ENCODE assay signal across 8 cellular contexts in the genomic region with DNA sequence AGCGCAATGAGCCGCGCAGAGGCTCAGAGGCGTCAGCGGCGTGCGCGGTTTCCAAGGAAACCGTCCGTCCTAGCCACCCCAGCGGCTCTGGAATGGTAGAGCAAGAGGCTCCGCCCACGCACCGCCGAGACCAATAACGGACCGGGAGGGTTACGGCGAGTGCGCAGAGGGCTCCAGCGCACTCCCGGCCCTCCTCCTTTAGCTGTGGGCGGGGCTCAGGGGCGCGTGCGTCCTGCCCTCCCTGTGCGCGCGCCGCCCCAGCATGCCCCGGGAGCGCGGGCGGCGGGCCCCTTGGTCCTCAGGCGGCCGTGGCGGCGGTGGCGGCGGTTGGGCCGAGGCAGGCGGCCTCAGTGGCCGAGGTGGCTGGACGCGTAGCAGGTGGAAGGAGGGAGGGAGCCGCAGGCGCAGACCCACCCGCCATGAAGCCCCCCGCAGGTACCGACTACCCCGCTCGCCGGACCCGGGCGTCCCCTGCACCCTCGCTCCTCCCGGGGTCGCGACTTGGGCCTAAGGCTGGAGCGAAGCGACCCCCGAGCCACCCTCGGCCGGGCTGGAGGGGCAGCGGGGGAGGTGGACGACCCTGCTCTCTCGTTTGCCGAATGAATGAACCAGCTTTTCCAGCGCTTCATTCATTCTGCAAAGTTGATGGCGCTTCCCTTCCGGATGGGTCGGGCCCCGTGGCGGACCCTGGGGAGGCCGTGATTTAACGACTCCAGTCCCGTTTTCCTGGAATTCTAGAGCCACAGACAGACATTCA. TPM values are rescaled to one million over a fixed set of nuclear protein-coding genes. Genes with fewer than 3 reads are reported as not detected.
A peak's percentile ranks its signal among the peaks of the same experiment; 100 is the strongest.
DNase-seq lines count a peak whose midpoint lies in the region; FAIRE-seq and TF ChIP-seq lines count a peak whose summit lies in the region.

THOP1 (plus strand) TSS at position 260 of the 757 bp plus-strand sequence; CDS start at position 420, 160 bp downstream.

- peaks cover 23% of the 10 kb centered on the region for H3K79me1 ChIP-seq in neuronal stem cell (ENCODE audit: low read depth, low read length)

- peak within 1 kb of the TSS; percentile 95 for H3K23ac ChIP-seq in neuronal stem cell (ENCODE audit: low read depth, low read length, poor library complexity)

- H3K4ac ChIP-seq in neuronal stem cell (ENCODE audit: low read length) = no peak within 1 kb of the TSS

- H3K4me1 ChIP-seq in neuronal stem cell (ENCODE audit: control insufficient read depth in 2 of 2, insufficient read depth in 1 of 2, low read depth in 1 of 2, low read length in 2 of 2) = peaks cover 10 to 11% of the 10 kb centered on the region in 2 donors

- H2AFZ ChIP-seq in neuronal stem cell (ENCODE audit: low read length) = peak within 1 kb of the TSS; percentile 90

- H4K8ac ChIP-seq in neuronal stem cell (ENCODE audit: low read depth, low read length) = no peak within 1 kb of the TSS

- no CpG with 5 or more reads among the region's 78 CpGs for WGBS in neuronal stem cell (ENCODE audit: extremely low coverage in 2 of 2, insufficient read length in 2 of 2, insufficient replicate concordance in 1 of 2), 2 donors

- peak within 1 kb of the TSS; percentile 95 for H3K9ac ChIP-seq in neuronal stem cell (ENCODE audit: low read depth, low read length, poor library complexity)

- no peak within 1 kb of the TSS for H2BK15ac ChIP-seq in neuronal stem cell (ENCODE audit: low read length)

- H3K4me1 Mint-ChIP-seq in activated naive CD4-positive, alpha-beta T cell treated with anti-CD3 and anti-CD28 coated beads for 36 hours (ENCODE audit: low read depth) = peaks cover 66% of the 10 kb centered on the region

- no peak for FAIRE-seq in frontal cortex (lab: Jason Lieb, UNC)

- peak within 1 kb of the TSS; percentile 94 for H3K4me3 Mint-ChIP-seq in activated naive CD4-positive, alpha-beta T cell treated with anti-CD3 and anti-CD28 coated beads for 36 hours

- POLR2A ChIA-PET in HEK293T (lab: Yijun Ruan, JAX) = interaction anchor here (0.7 to 1.3 kb wide), 10 partner anchors 9 to 310 kb away, joined by 3 to 5 read pairs (median 4); partner anchors contain the start of genes GADD45B, ZNF554 and ZNF555

- peak within 1 kb of the TSS; percentile 79 for H3K27ac Mint-ChIP-seq in activated naive CD4-positive, alpha-beta T cell treated with anti-CD3 and anti-CD28 coated beads for 36 hours

- no peak within 1 kb of the TSS for H2BK120ac ChIP-seq in neuronal stem cell (ENCODE audit: low read depth, low read length)

- TF ChIP-seq CTCF in subcutaneous adipose tissue (IDR thresholded peaks at IDR 0.05; ENCODE audit: low read depth) = no peak

- CTCF ChIA-PET in HEK293T (lab: Yijun Ruan, JAX) = interaction anchor here (0.7 kb wide), 1 partner anchor 107 kb away, joined by 3 read pairs; no protein-coding TSS in a partner anchor
- CTCF ChIA-PET in activated naive CD4-positive, alpha-beta T cell treated with anti-CD3 and anti-CD28 coated beads for 36 hours (lab: Charles Lee) = interaction anchor here (0.6 to 0.9 kb wide), 4 partner anchors 103 to 1591 kb away, joined by 3 to 4 read pairs (median 3); no protein-coding TSS in a partner anchor

- no peak within 1 kb of the TSS for H4K91ac ChIP-seq in neuronal stem cell (ENCODE audit: low read depth, low read length, poor library complexity)

- no peaks in the 10 kb centered on the region for H3K27me3 Mint-ChIP-seq in activated naive CD4-positive, alpha-beta T cell treated with anti-CD3 and anti-CD28 coated beads for 36 hours (ENCODE audit: low read depth)

- H3K4me2 ChIP-seq in neuronal stem cell (ENCODE audit: insufficient read depth, low read length, poor library complexity, severe bottlenecking) = peak within 1 kb of the TSS; percentile 87

- H3K27me3 ChIP-seq in neuronal stem cell (ENCODE audit: control insufficient read depth in 3 of 3, insufficient read depth in 3 of 3, low read depth in 1 of 3, low read length in 3 of 3) = no peaks in the 10 kb centered on the region

- no peaks in the 10 kb centered on the region for H3K9me3 ChIP-seq in neuronal stem cell (replicated peaks in 1 of 2; ENCODE audit: control insufficient read depth in 2 of 2, insufficient read depth in 1 of 2, low read depth in 1 of 2, low read length in 2 of 2)

- H3K14ac ChIP-seq in neuronal stem cell (ENCODE audit: low read length) = peak within 1 kb of the TSS; percentile 84

- peaks cover 16% of the 10 kb centered on the region for H3K36me3 Mint-ChIP-seq in activated naive CD4-positive, alpha-beta T cell treated with anti-CD3 and anti-CD28 coated beads for 36 hours (ENCODE audit: low read depth)

- H3K4me3 ChIP-seq in neuronal stem cell (ENCODE audit: low read length in 2 of 2) = peak within 1 kb of the TSS; percentile 89 to 96

- no peaks in the 10 kb centered on the region for H3K9me3 Mint-ChIP-seq in activated naive CD4-positive, alpha-beta T cell treated with anti-CD3 and anti-CD28 coated beads for 36 hours

- H2BK5ac ChIP-seq in neuronal stem cell (ENCODE audit: low read length) = no peak within 1 kb of the TSS

- peak within 1 kb of the TSS; percentile 53 for H3K27ac ChIP-seq in neuronal stem cell (replicated peaks; ENCODE audit: low read length)

- intact Hi-C loops in activated naive CD4-positive, alpha-beta T cell treated with anti-CD3 and anti-CD28 coated beads for 36 hours (cut with micrococcal nuclease) = loop anchor here (1.0 to 10.0 kb wide), 6 partner anchors 34 to 621 kb away; partner anchors contain the start of genes DOT1L, GADD45B, SLC39A3 and ZNF554

- H3K18ac ChIP-seq in neuronal stem cell (ENCODE audit: low read length) = peak within 1 kb of the TSS; percentile 95

- H2BK12ac ChIP-seq in neuronal stem cell (ENCODE audit: low read length) = no peak within 1 kb of the TSS

- peaks cover 5 to 38% of the 10 kb centered on the region in 2 donors for H3K36me3 ChIP-seq in neuronal stem cell (replicated peaks in 1 of 2; ENCODE audit: control insufficient read depth in 2 of 2, insufficient read depth in 2 of 2, low read length in 2 of 2)

- DNase-seq in GDM1 (lab: John Stamatoyannopoulos, UW) = peak; percentile 99
- peak; percentile 93 for DNase-seq in HEK293T (ENCODE audit: extremely low spot score)
- peak; percentile 99 for DNase-seq in NAMALWA (ENCODE audit: low spot score)
- peak; percentile 97 for DNase-seq in SK-N-DZ (ENCODE audit: low spot score)
- peak; percentile 100 for DNase-seq in activated naive CD4-positive, alpha-beta T cell treated with anti-CD3 and anti-CD28 coated beads for 36 hours
- DNase-seq in frontal cortex (ENCODE audit: low spot score in 2 of 2) = peak; percentile 98
- DNase-seq in neuronal stem cell (ENCODE audit: low spot score) = peak; percentile 99

- no peak within 1 kb of the TSS for H2AK5ac ChIP-seq in neuronal stem cell (ENCODE audit: low read depth, low read length)

TF ChIP-seq in HEK293T, 16 proteins besides CTCF, POLR2A, EP300 and RAD21:
- TF ChIP-seq, protein P1, sequence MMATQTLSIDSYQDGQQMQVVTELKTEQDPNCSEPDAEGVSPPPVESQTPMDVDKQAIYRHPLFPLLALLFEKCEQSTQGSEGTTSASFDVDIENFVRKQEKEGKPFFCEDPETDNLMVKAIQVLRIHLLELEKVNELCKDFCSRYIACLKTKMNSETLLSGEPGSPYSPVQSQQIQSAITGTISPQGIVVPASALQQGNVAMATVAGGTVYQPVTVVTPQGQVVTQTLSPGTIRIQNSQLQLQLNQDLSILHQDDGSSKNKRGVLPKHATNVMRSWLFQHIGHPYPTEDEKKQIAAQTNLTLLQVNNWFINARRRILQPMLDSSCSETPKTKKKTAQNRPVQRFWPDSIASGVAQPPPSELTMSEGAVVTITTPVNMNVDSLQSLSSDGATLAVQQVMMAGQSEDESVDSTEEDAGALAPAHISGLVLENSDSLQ (IDR thresholded peaks at IDR 0.05) = peak; percentile 38; the same call in 1 of the 2 replicates
- TF ChIP-seq SP1 (IDR thresholded peaks at IDR 0.05) (no peak), LEF1 (IDR thresholded peaks at IDR 0.05; ENCODE audit: borderline replicate concordance) (0 out of 2 replicates have a peak, but pooled peaks have one; percentile 33)

RNA-seq across cellular contexts. Expression of gene THOP1, which starts in this region (rescaled TPM):
- polyA plus RNA-seq in SK-N-DZ (2014; cell fraction: cytosol; rRNA removed) = 166 and 167 TPM in 2 replicates
- polyA plus RNA-seq in SK-N-DZ (2014; cell fraction: nucleus; rRNA removed) = 439 and 561 TPM in 2 replicates
- 100 to 1,000 TPM; 113 TPM for total RNA-seq in activated naive CD4-positive, alpha-beta T cell treated with anti-CD3 and anti-CD28 coated beads for 36 hours
- total RNA-seq in frontal cortex (31.4 TPM), subcutaneous adipose tissue (10 to 100 TPM; 10.4 to 23.2 (median 21.5) TPM)
- 82.0 TPM for polyA plus RNA-seq in neuronal stem cell (2013, experiment 1 of 2)
- 74.8 TPM for polyA plus RNA-seq in neuronal stem cell (2013, experiment 2 of 2)

Comparison
In these comparisons a context has a peak if more than half of its experiments do, and no peak if none do; other contexts are left out.
1. Peak in every context shown above with its lines: DNase-seq, H3K4me3 ChIP-seq and H3K27ac ChIP-seq.